17 cellular contexts compared by ENCODE assay signal in genomic region chr4:185398618-185399017, GRCh38. TPM values are rescaled to one million over a fixed set of nuclear protein-coding genes. Genes with fewer than 3 reads are reported as not detected.
A peak's percentile ranks its signal among the peaks of the same experiment; 100 is the strongest.
DNase-seq lines count a peak whose midpoint lies in the region; ATAC-seq and TF ChIP-seq lines count a peak whose summit lies in the region.
"Had no signal": no experiment of that assay in that cellular context is flagged by ENCODE, and none has a peak within 500 bp of the region (broad histone marks: within the 10 kb centered on the region; RNA-seq: fewer than 3 reads in every experiment).

No MANE protein-coding gene starts in this region.

- H2BK5ac ChIP-seq in trophoblast cell (ENCODE audit: low read depth, low read length, poor library complexity) = no peak overlapping the region

- H4K91ac ChIP-seq in trophoblast cell (ENCODE audit: low read depth, low read length) = no peak overlapping the region

- H3K4me3 ChIP-seq in ACC112 (ENCODE audit: low read depth, low read length) (peak overlapping the region; percentile 55), GM12864 (ENCODE audit: low read depth, low read length) (peak overlapping the region; percentile 42; the same call in 1 of the 2 replicates), mesodermal cell (ENCODE audit: extremely low read depth, insufficient read depth, low read length, poor library complexity, severe bottlenecking) (no peak overlapping the region), trophoblast cell (ENCODE audit: low read depth, low read length) (no peak overlapping the region)
- H3K4me3 ChIP-seq: lung had no signal

- no peak overlapping the region for H4K12ac ChIP-seq in trophoblast cell (ENCODE audit: low read depth, low read length)

- DNase-seq in GM12864 (ENCODE audit: low read depth) (no peak), UCSD-AML1 (lab: John Stamatoyannopoulos, UW; ENCODE audit: unreplicated experiment) (no peak), superior temporal gyrus (ENCODE audit: extremely low spot score) (no peak), trophoblast cell (no peak), sciatic nerve (ENCODE audit: low spot score) (no peak)
- DNase-seq: EL; IMR-90; NCI-H1436 treated with DMSO at 0.1 percent for 48 hours; NCI-H446 treated with DMSO at 0.1 percent for 48 hours; Peyer's patch; stimulated activated CD4-positive, alpha-beta T cell treated with anti-CD3 and anti-CD28 coated beads, Interleukin-15, amount 100 ng/mL, for 24 hours; T-helper 1 cell had no signal

- H3K9me3 Mint-ChIP-seq in activated T-helper 17 cell treated with anti-CD3 and anti-CD28 coated beads, Interleukin-2, amount 50 U/mL, for 72 hours = no peaks in the 10 kb centered on the region
- H3K9me3 Mint-ChIP-seq: central memory CD8-positive, alpha-beta T cell had no signal

- peaks cover 80% of the 10 kb centered on the region for H3K36me3 Mint-ChIP-seq in activated T-helper 17 cell treated with anti-CD3 and anti-CD28 coated beads, Interleukin-2, amount 50 U/mL, for 72 hours (ENCODE audit: low read depth)

- H3K18ac ChIP-seq in trophoblast cell (ENCODE audit: low read length) = no peak overlapping the region

- H3K4me2 ChIP-seq in trophoblast cell (ENCODE audit: low read length) = no peak overlapping the region

- H3K23ac ChIP-seq in trophoblast cell (ENCODE audit: low read length) = no peak overlapping the region

- peaks cover 8% of the 10 kb centered on the region for H3K79me2 ChIP-seq in ACC112 (ENCODE audit: control insufficient read depth, insufficient read depth, low read length, unreplicated experiment)
- peaks cover 4% of the 10 kb centered on the region for H3K79me2 ChIP-seq in trophoblast cell (ENCODE audit: control insufficient read depth, insufficient read depth, low read length, poor library complexity)

- no peak overlapping the region for H2AK5ac ChIP-seq in trophoblast cell (ENCODE audit: low read length)

- H3K79me1 ChIP-seq in trophoblast cell (ENCODE audit: low read length) = peaks cover 5% of the 10 kb centered on the region

- H3K27ac ChIP-seq in ACC112 (ENCODE audit: low read depth, low read length) = peak overlapping the region; percentile 38; the same call in 1 of the 2 replicates
- peak overlapping the region; percentile 5 for H3K27ac ChIP-seq in mesodermal cell (ENCODE audit: low read depth, low read length, severe bottlenecking)
- H3K27ac ChIP-seq in trophoblast cell (ENCODE audit: low read depth, low read length) = no peak overlapping the region
- H3K27ac ChIP-seq: Peyer's patch had no signal

- H2BK12ac ChIP-seq in trophoblast cell (ENCODE audit: low read length) = no peak overlapping the region

- no peak overlapping the region for H4K8ac ChIP-seq in trophoblast cell (ENCODE audit: low read depth, low read length)

- H3K27me3 ChIP-seq in ACC112 (ENCODE audit: insufficient read depth, low read length) (no peaks in the 10 kb centered on the region), trophoblast cell (ENCODE audit: insufficient read depth, low read length) (no peaks in the 10 kb centered on the region)
- H3K27me3 ChIP-seq: Peyer's patch had no signal

- H3K4me3 Mint-ChIP-seq in activated T-helper 17 cell treated with anti-CD3 and anti-CD28 coated beads, Interleukin-2, amount 50 U/mL, for 72 hours = peak overlapping the region; percentile 93

- no peak overlapping the region for H2BK120ac ChIP-seq in trophoblast cell (ENCODE audit: insufficient read depth, low read length, poor library complexity)

- H3K27me3 Mint-ChIP-seq in activated T-helper 17 cell treated with anti-CD3 and anti-CD28 coated beads, Interleukin-2, amount 50 U/mL, for 72 hours = no peaks in the 10 kb centered on the region
- H3K27me3 Mint-ChIP-seq: central memory CD8-positive, alpha-beta T cell had no signal

- H3K9ac ChIP-seq in trophoblast cell (ENCODE audit: low read length) = no peak overlapping the region

- TF ChIP-seq CTCF in GM12864 (IDR thresholded peaks at IDR 0.05; ENCODE audit: low read depth, low read length, missing control alignments) = no peak

- 80 to 90% methylated on average over 1 to 2 of the region's 2 CpGs for WGBS in mesodermal cell (ENCODE audit: insufficient coverage in 2 of 2), 2 experiments
- WGBS in trophoblast cell (ENCODE audit: extremely low coverage, insufficient coverage, insufficient read length) = no CpG with 5 or more reads among the region's 2 CpGs

- no peak overlapping the region for H3K4ac ChIP-seq in trophoblast cell (ENCODE audit: low read depth, low read length)

- peaks cover 31% of the 10 kb centered on the region for H3K4me1 Mint-ChIP-seq in activated T-helper 17 cell treated with anti-CD3 and anti-CD28 coated beads, Interleukin-2, amount 50 U/mL, for 72 hours

- H3K4me1 ChIP-seq in ACC112 (ENCODE audit: control insufficient read depth, insufficient read depth, low read length, unreplicated experiment) (peaks cover 28% of the 10 kb centered on the region), mesodermal cell (ENCODE audit: control insufficient read depth, insufficient read depth, low read length, poor library complexity, severe bottlenecking) (no peaks in the 10 kb centered on the region), trophoblast cell (ENCODE audit: control insufficient read depth in 1 of 2, insufficient read depth in 2 of 2, low read length in 2 of 2) (peaks cover 0 to 3% of the 10 kb centered on the region in 2 experiments)

- H3K36me3 ChIP-seq in ACC112 (ENCODE audit: insufficient read depth, low read length) = peaks cover 18% of the 10 kb centered on the region
- peaks cover 20% of the 10 kb centered on the region for H3K36me3 ChIP-seq in mesodermal cell (ENCODE audit: control insufficient read depth, insufficient read depth, low read length)
- H3K36me3 ChIP-seq in trophoblast cell (ENCODE audit: control insufficient read depth in 1 of 2, insufficient read depth in 2 of 2, low read length in 2 of 2) = peaks cover 0 to 6% of the 10 kb centered on the region in 2 experiments

- no peak overlapping the region for H3K14ac ChIP-seq in trophoblast cell (ENCODE audit: low read length)

- peak overlapping the region; percentile 81 for H3K27ac Mint-ChIP-seq in activated T-helper 17 cell treated with anti-CD3 and anti-CD28 coated beads, Interleukin-2, amount 50 U/mL, for 72 hours

- ATAC-seq in activated T-helper 17 cell treated with anti-CD3 and anti-CD28 coated beads, Interleukin-2, amount 50 U/mL, for 72 hours (replicated peaks) = no peak
- no peak for ATAC-seq in sciatic nerve

- intact Hi-C loops in sciatic nerve (cut with DNase I) = no loop called here

- H3K9me3 ChIP-seq in mesodermal cell (ENCODE audit: control insufficient read depth, low read length) (no peaks in the 10 kb centered on the region), trophoblast cell (ENCODE audit: insufficient read depth, low read depth, low read length) (no peaks in the 10 kb centered on the region)
- H3K9me3 ChIP-seq: Peyer's patch had no signal

- H2AFZ ChIP-seq in ACC112 (ENCODE audit: low read length, unreplicated experiment) = no peak overlapping the region
- no peak overlapping the region for H2AFZ ChIP-seq in trophoblast cell (ENCODE audit: insufficient read depth, low read length, poor library complexity)

RNA-seq across cellular contexts. Expression of gene ANKRD37, which starts 2.0 kb away (rescaled TPM):
- 100 to 1,000 TPM in 1 of 2 donors, 10 to 100 TPM in 1; 51.5 to 171 TPM for total RNA-seq in activated T-helper 17 cell treated with anti-CD3 and anti-CD28 coated beads, Interleukin-2, amount 50 U/mL, for 72 hours
- 3.7 TPM for polyA plus RNA-seq in mesodermal cell (2013, experiment 1 of 2)
- polyA plus RNA-seq in mesodermal cell (2013, experiment 2 of 2) = 2.0 TPM
- 16.7 and 19.1 TPM in 2 replicates for polyA plus RNA-seq in trophoblast cell (2013)
- 25.1 TPM for total RNA-seq in sciatic nerve

RNA-seq across cellular contexts. Expression of gene LRP2BP, which starts 2.9 kb away (rescaled TPM):
- 1 to 10 TPM; 1.2 to 5.7 TPM for total RNA-seq in activated T-helper 17 cell treated with anti-CD3 and anti-CD28 coated beads, Interleukin-2, amount 50 U/mL, for 72 hours
- 0.48 TPM for polyA plus RNA-seq in mesodermal cell (2013, experiment 1 of 2)
- 0.35 TPM for polyA plus RNA-seq in mesodermal cell (2013, experiment 2 of 2)
- polyA plus RNA-seq in trophoblast cell (2013) = 0.38 and 0.43 TPM in 2 replicates
- total RNA-seq in sciatic nerve = 4.9 TPM

RNA-seq across cellular contexts. Expression of gene UFSP2, which starts 27.1 kb away (rescaled TPM):
- total RNA-seq in activated T-helper 17 cell treated with anti-CD3 and anti-CD28 coated beads, Interleukin-2, amount 50 U/mL, for 72 hours = 10 to 100 TPM; 23.5 to 32.9 TPM
- 35.2 TPM for polyA plus RNA-seq in mesodermal cell (2013, experiment 1 of 2)
- 33.0 TPM for polyA plus RNA-seq in mesodermal cell (2013, experiment 2 of 2)
- polyA plus RNA-seq in trophoblast cell (2013) = 18.6 and 18.8 TPM in 2 replicates
- 38.9 TPM for total RNA-seq in sciatic nerve

Comparison
In these comparisons a context has a peak if more than half of its experiments do, and no peak if none do; other contexts are left out.
1. H3K4me3 ChIP-seq: peak in ACC112 (single experiment) and GM12864 (single experiment); none in mesodermal cell (single experiment) and trophoblast cell (single experiment).